ENCODE assay signal across 19 cellular contexts in the genomic region with DNA sequence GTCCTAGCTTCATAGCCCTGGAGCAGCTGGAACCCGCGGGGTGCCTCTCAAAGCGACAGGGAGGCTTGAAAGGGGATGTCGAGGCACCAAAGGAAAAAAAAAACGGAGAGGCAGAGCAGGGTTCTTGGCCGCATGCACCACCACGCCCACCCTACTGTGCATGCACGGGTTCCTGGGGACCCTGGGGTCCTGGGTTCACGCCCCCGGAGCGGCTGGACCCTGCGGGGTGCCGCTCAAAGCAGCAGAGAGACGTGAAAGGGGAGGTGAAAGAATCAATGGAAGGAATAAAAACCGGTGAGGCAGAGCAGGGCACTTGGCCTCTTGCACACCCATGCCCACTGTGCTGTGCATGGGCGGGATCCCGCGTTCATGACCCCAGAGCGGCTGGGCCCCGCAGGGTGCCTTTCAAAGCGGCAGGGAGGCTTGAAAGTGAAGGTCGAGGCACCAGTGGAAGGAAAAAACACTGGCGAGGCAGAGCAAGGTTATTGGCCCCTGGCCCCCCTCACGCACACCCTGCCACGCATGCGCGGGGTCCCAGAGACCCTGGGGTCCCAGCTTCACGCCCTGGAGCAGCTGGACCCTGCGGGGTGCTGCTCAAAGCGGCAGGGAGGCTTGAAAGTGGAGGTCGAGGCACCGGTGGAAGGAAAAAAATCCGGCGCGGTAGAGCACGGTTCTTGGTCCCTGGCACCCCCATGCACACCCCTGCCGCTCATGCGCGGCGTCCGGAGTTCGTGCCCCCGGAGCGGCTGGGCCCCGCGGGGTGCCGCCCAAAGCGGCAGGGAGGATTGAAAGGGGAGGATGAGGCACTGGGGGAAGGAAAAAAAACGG.
"Had no signal": no experiment of that assay in that cellular context is flagged by ENCODE, and none has a peak within 500 bp of the region (broad histone marks: within the 10 kb centered on the region; RNA-seq: fewer than 3 reads in every experiment).

No MANE protein-coding gene starts in this region.

- DNase-seq: activated CD4-positive, alpha-beta T cell treated with anti-CD3 and anti-CD28 coated beads for 1 hour; activated CD4-positive, alpha-beta T cell treated with anti-CD3 and anti-CD28 coated beads, Interleukin-2, amount 50 U/mL, for 48 hours; activated CD8-positive, alpha-beta memory T cell treated with anti-CD3 and anti-CD28 coated beads, Interleukin-2, amount 10 ng/mL, durations not matched to agents 7 days and 5 days; activated naive CD4-positive, alpha-beta T cell treated with anti-CD3 and anti-CD28 coated beads for 36 hours; activated T-cell treated with anti-CD3 and anti-CD28 coated beads, Interleukin-2, amount 50 U/mL, for 1 hour; effector memory CD4-positive, alpha-beta T cell; foreskin keratinocyte; glutamatergic neuron; hypothalamus; left ventricle myocardium inferior; naive B cell; pancreas; stimulated activated CD4-positive, alpha-beta T cell treated with anti-CD3 and anti-CD28 coated beads, Interleukin-12 subunit alpha, Interleukin-12 subunit beta, amount 100 ng/mL, for 4 hours; stimulated activated CD4-positive, alpha-beta T cell treated with anti-CD3 and anti-CD28 coated beads, Interleukin-2, amount 100 ng/mL, for 24 hours; stomach; testis; upper lobe of left lung had no signal

- H3K9me3 ChIP-seq: ascending aorta, pancreas, testis had no signal

- H3K27ac ChIP-seq: ascending aorta, breast epithelium, foreskin keratinocyte, left ventricle myocardium inferior, pancreas, stomach, testis, upper lobe of left lung had no signal

- H3K4me3 ChIP-seq: ascending aorta, breast epithelium, left ventricle myocardium inferior, pancreas, stomach, testis, upper lobe of left lung had no signal

- H3K27me3 ChIP-seq: ascending aorta, foreskin keratinocyte, pancreas, testis, upper lobe of left lung had no signal

- H3K36me3 ChIP-seq: ascending aorta, breast epithelium, left ventricle myocardium inferior, pancreas, stomach, upper lobe of left lung had no signal

- ATAC-seq: activated CD8-positive, alpha-beta memory T cell treated with anti-CD3 and anti-CD28 coated beads, Interleukin-2, amount 10 ng/mL, durations not matched to agents 7 days and 5 days; foreskin keratinocyte; pancreas had no signal

- H3K4me1 ChIP-seq: ascending aorta, breast epithelium, foreskin keratinocyte, left ventricle myocardium inferior, pancreas, stomach, testis, upper lobe of left lung had no signal
